9 cellular contexts compared by ENCODE assay signal in genomic region chr13:100646030-100646673, GRCh38. TPM values are rescaled to one million over a fixed set of nuclear protein-coding genes. Genes with fewer than 3 reads are reported as not detected.
DNase-seq lines count a peak whose midpoint lies in the region; ATAC-seq and TF ChIP-seq lines count a peak whose summit lies in the region.
"Had no signal": no experiment of that assay in that cellular context is flagged by ENCODE, and none has a peak within 500 bp of the region (broad histone marks: within the 10 kb centered on the region; RNA-seq: fewer than 3 reads in every experiment).

No MANE protein-coding gene starts in this region.

- no peaks in the 10 kb centered on the region for H3K36me3 ChIP-seq in right atrium auricular region
- H3K36me3 ChIP-seq: ovary had no signal

- H3K4me1 Mint-ChIP-seq in T-helper 17 cell, result peaks cover 6% of the 10 kb centered on the region

- TF ChIP-seq CTCF in right atrium auricular region (IDR thresholded peaks at IDR 0.05), result peak; percentile 18 to 42

- no peaks in the 10 kb centered on the region for H3K9me3 ChIP-seq in right atrium auricular region
- no peaks in the 10 kb centered on the region for H3K9me3 ChIP-seq in T-helper 17 cell (ENCODE audit: control insufficient read depth, low read length, poor library complexity, severe bottlenecking)
- H3K9me3 ChIP-seq: ovary had no signal

- no peaks in the 10 kb centered on the region for H3K4me1 ChIP-seq in right atrium auricular region

- no peak overlapping the region for H3K4me3 ChIP-seq in right atrium auricular region
- H3K4me3 ChIP-seq: ovary had no signal

- peaks cover 8% of the 10 kb centered on the region for H3K36me3 Mint-ChIP-seq in T-helper 17 cell (ENCODE audit: low read depth)

- H3K4me3 Mint-ChIP-seq in T-helper 17 cell, result no peak overlapping the region

- intact Hi-C loops in Right ventricle myocardium inferior (cut with DNase I), result no loop called here

- ATAC-seq in Right ventricle myocardium inferior (no peak), T-helper 17 cell (no peak), GM21381 (IDR thresholded peaks at IDR 0.05; ENCODE audit: unreplicated experiment) (no peak), GM18873 (IDR thresholded peaks at IDR 0.05; ENCODE audit: low FRiP score, unreplicated experiment) (no peak), HG03520 (IDR thresholded peaks at IDR 0.05; ENCODE audit: unreplicated experiment) (no peak)

- H3K27ac ChIP-seq in right atrium auricular region, result no peak overlapping the region
- H3K27ac ChIP-seq: ovary had no signal

- peak overlapping the region; percentile 49 for H3K27ac Mint-ChIP-seq in T-helper 17 cell

- no peaks in the 10 kb centered on the region for H3K27me3 ChIP-seq in right atrium auricular region
- H3K27me3 ChIP-seq: ovary had no signal

- DNase-seq in right atrium auricular region (ENCODE audit: low spot score), result no peak
- DNase-seq in Right ventricle myocardium inferior (ENCODE audit: missing footprints), result no peak
- no peak for DNase-seq in T-helper 17 cell
- DNase-seq in iPS-NIHi11 (ENCODE audit: low spot score), result peak; percentile 39
- no peak for DNase-seq in stimulated activated CD4-positive, alpha-beta T cell treated with anti-CD3 and anti-CD28 coated beads, Interleukin-15, amount 100 ng/mL, for 24 hours
- DNase-seq: ovary had no signal

- H3K27me3 Mint-ChIP-seq in T-helper 17 cell, result no peaks in the 10 kb centered on the region

RNA-seq across cellular contexts. Expression of gene TMTC4, which starts 28.4 kb away (rescaled TPM):
- total RNA-seq in right atrium auricular region (1 to 10 TPM; 3.5 to 7.6 TPM), Right ventricle myocardium inferior (9.9 TPM), T-helper 17 cell (10 to 100 TPM; 13.7 to 14.4 TPM)

RNA-seq across cellular contexts. Expression of gene GGACT, which starts 57.6 kb away (rescaled TPM):
- total RNA-seq in right atrium auricular region, result 1 to 10 TPM; 1.4 TPM
- total RNA-seq in Right ventricle myocardium inferior, result 1.4 TPM
- 1 to 10 TPM; 5.7 to 6.2 TPM for total RNA-seq in T-helper 17 cell
